28 cellular contexts compared by ENCODE assay signal in the genomic region with DNA sequence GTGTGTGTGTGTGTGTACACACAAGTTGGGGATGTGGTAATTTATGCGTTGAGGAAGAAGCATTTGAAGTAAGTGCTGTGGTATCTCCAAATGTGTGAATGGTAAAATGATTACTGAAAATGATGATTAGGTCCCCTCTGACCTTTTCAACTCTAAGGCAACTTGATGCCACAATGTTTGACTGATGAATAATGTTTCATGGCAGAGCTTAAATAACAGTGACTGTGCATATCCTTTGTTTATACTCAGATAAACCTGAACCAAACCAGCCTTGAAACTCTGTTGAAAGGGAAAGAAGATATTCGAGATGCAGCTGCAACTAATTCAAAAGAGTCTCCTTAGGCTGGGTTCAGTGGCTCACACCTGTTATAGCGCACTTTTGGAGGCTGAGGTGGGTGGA.
"Had no signal": no experiment of that assay in that cellular context is flagged by ENCODE, and none has a peak within 500 bp of the region (broad histone marks: within the 10 kb centered on the region; RNA-seq: fewer than 3 reads in every experiment).

No MANE protein-coding gene starts in this region.

- DNase-seq: activated CD4-positive, alpha-beta memory T cell treated with anti-CD3 and anti-CD28 coated beads, Interleukin-2, amount 10 ng/mL, durations not matched to agents 7 days and 5 days; activated CD4-positive, alpha-beta T cell treated with anti-CD3 and anti-CD28 coated beads, Interleukin-2, amount 10 ng/mL, durations not matched to agents 7 days and 5 days; activated CD4-positive, CD25-positive, alpha-beta regulatory T cell treated with anti-CD3 and anti-CD28 coated beads, Interleukin-2, amount 50 U/mL, for 72 hours; activated CD8-positive, alpha-beta memory T cell treated with anti-CD3 and anti-CD28 coated beads, Interleukin-2, amount 50 U/mL, for 48 hours; activated gamma-delta T cell; activated naive CD4-positive, alpha-beta T cell treated with anti-CD3 and anti-CD28 coated beads, Interleukin-2, amount 10 ng/mL, durations not matched to agents 7 days and 5 days; activated naive CD8-positive, alpha-beta T cell treated with anti-CD3 and anti-CD28 coated beads, Interleukin-2, amount 10 ng/mL, durations not matched to agents 7 days and 5 days; activated T-cell treated with anti-CD3 and anti-CD28 coated beads, Interleukin-2, amount 50 U/mL, for 24 hours; central memory CD4-positive, alpha-beta T cell; endodermal cell; gastrocnemius medialis; glutamatergic neuron; islet precursor cell; left ventricle myocardium inferior; mesendoderm; posterior cingulate gyrus; right lobe of liver; stimulated activated CD4-positive, alpha-beta T cell treated with anti-CD3 and anti-CD28 coated beads, Interleukin-12 subunit alpha, Interleukin-12 subunit beta, amount 100 ng/mL, for 4 hours; stimulated activated CD4-positive, alpha-beta T cell treated with anti-CD3 and anti-CD28 coated beads, Interleukin-4, amount 100 ng/mL, for 1 hour; stimulated activated naive CD8-positive, alpha-beta T cell treated with anti-CD3 and anti-CD28 coated beads, Interleukin-15, Interleukin-2, amounts not matched to agents 100 U/mL and 50 U/mL, for 24 hours; T1000; testis; transverse colon had no signal

- H3K4me3 ChIP-seq: ascending aorta, gastrocnemius medialis, left ventricle myocardium inferior, lung, right lobe of liver, skin epidermis, testis, transverse colon had no signal

- H3K4me1 ChIP-seq: ascending aorta, gastrocnemius medialis, left ventricle myocardium inferior, right lobe of liver, testis, transverse colon had no signal

- H3K27me3 ChIP-seq: ascending aorta, gastrocnemius medialis, right lobe of liver, testis, transverse colon had no signal

- H3K27ac ChIP-seq: ascending aorta, gastrocnemius medialis, left ventricle myocardium inferior, right lobe of liver, skin epidermis, testis, transverse colon had no signal

- ATAC-seq: esophagus mucosa; gastrocnemius medialis; natural killer cell treated with Interleukin-12 subunit alpha and Interleukin-12 subunit beta and Interleukin-15 and Interleukin-18, amount 100 ng/mL, for 72 hours; right lobe of liver; stimulated activated naive CD8-positive, alpha-beta T cell treated with anti-CD3 and anti-CD28 coated beads, Interleukin-15, Interleukin-2, amounts not matched to agents 100 U/mL and 50 U/mL, for 24 hours had no signal

- H3K9me3 ChIP-seq: ascending aorta, gastrocnemius medialis, left ventricle myocardium inferior, right lobe of liver, testis, transverse colon had no signal
